9 cellular contexts compared by ENCODE assay signal in the genomic region with DNA sequence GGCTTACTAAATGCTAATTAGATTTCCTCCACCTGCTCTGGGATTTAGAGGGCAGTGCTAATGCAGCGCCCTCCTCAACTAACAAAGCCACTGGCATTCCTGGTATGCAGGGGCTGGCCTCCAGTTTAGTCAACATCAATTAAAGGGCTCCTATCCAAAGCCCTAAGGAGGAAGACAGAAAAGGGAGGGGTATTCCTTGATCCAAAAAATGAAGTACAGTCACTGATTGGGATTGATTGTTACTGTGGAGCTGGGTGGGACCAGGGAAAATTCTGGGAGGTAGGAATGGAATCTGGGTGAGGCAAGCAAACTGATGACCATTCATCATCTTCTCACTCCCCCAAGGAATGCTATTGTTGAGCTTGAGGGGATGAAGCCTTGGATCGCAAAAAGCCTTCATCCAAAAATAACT. TPM values are rescaled to one million over a fixed set of nuclear protein-coding genes. Genes with fewer than 3 reads are reported as not detected.
A peak's percentile ranks its signal among the peaks of the same experiment; 100 is the strongest.
DNase-seq lines count a peak whose midpoint lies in the region; ATAC-seq and TF ChIP-seq lines count a peak whose summit lies in the region.
"Had no signal": no experiment of that assay in that cellular context is flagged by ENCODE, and none has a peak within 500 bp of the region (broad histone marks: within the 10 kb centered on the region; RNA-seq: fewer than 3 reads in every experiment).

No MANE protein-coding gene starts in this region.

- H3K27ac ChIP-seq in H9 (ENCODE audit: insufficient read length, low read depth, low read length), result peak overlapping the region; percentile 20
- H3K27ac ChIP-seq: adrenal gland had no signal

- no peak overlapping the region for H3K56ac ChIP-seq in H9 (ENCODE audit: insufficient read length, low read depth, low read length)

- H3K27me3 Mint-ChIP-seq in H9 (ENCODE audit: low read depth), result no peaks in the 10 kb centered on the region

- H2BK15ac ChIP-seq in H9 (ENCODE audit: low read depth, low read length), result no peak overlapping the region

- peak overlapping the region; percentile 86 to 97 (median 96) for H3K27ac Mint-ChIP-seq in H9

- H2BK12ac ChIP-seq in H9 (ENCODE audit: insufficient read length, low read depth, low read length), result peak overlapping the region; percentile 95

- no peak overlapping the region for H2BK20ac ChIP-seq in H9 (ENCODE audit: low read depth, low read length, poor library complexity, severe bottlenecking)

- no peak overlapping the region for H2AK5ac ChIP-seq in H9 (ENCODE audit: insufficient read length, low read length)

- no peaks in the 10 kb centered on the region for H3K79me2 ChIP-seq in H9 (ENCODE audit: insufficient read depth, low read length)

- peaks cover 32 to 36% of the 10 kb centered on the region in 2 experiments for H3K4me1 Mint-ChIP-seq in H9

- TF ChIP-seq CTCF in H9 (conservative IDR thresholded peaks at IDR 0.05), result no peak
- no peak for TF ChIP-seq CTCF in retinal pigment epithelial cell (conservative IDR thresholded peaks at IDR 0.05; ENCODE audit: low read depth, low read length)

- DNase-seq in H9 (peak; percentile 86), RPMI7951 (ENCODE audit: low read depth) (peak; percentile 57), glomerular visceral epithelial cell (ENCODE audit: extremely low spot score) (peak; percentile 41), retinal pigment epithelial cell (ENCODE audit: low read depth) (peak; percentile 83), anterior cingulate cortex (lab: John Stamatoyannopoulos, UW) (no peak)
- DNase-seq: adrenal gland, NCI-H1436 treated with DMSO at 0.1 percent for 48 hours had no signal

- no peaks in the 10 kb centered on the region for H3K9me3 ChIP-seq in H9 (ENCODE audit: control insufficient read depth, low read depth, low read length)
- H3K9me3 ChIP-seq: adrenal gland had no signal

- H4K8ac ChIP-seq in H9 (replicated peaks; ENCODE audit: insufficient read length, low read depth, low read length), result no peak overlapping the region

- H3K27me3 ChIP-seq in H9 (ENCODE audit: insufficient read depth, low read length), result no peaks in the 10 kb centered on the region
- H3K27me3 ChIP-seq: adrenal gland had no signal

- H3K14ac ChIP-seq in H9 (ENCODE audit: insufficient read depth, low read length), result peak overlapping the region; percentile 63; the same call in 1 of the 2 replicates

- peak overlapping the region; percentile 13 for H3K4me2 ChIP-seq in H9 (ENCODE audit: insufficient read depth, insufficient read length, low read length)

- H3K79me1 ChIP-seq in H9 (ENCODE audit: insufficient read depth, low read depth, low read length, poor library complexity, severe bottlenecking), result no peaks in the 10 kb centered on the region

- H3K23me2 ChIP-seq in H9 (ENCODE audit: insufficient read length, low read depth, low read length, poor library complexity, severe bottlenecking), result peaks cover 3% of the 10 kb centered on the region

- H3K9ac ChIP-seq in H9 (ENCODE audit: extremely low read depth, insufficient read length, low read length), result no peak overlapping the region

- H3K4ac ChIP-seq in H9 (ENCODE audit: low read depth, low read length), result no peak overlapping the region

- no peak overlapping the region for H3T11ph ChIP-seq in H9 (ENCODE audit: low read length)

- no peaks in the 10 kb centered on the region for H3K9me3 Mint-ChIP-seq in H9

- H4K5ac ChIP-seq in H9 (ENCODE audit: insufficient read length, low read depth, low read length), result no peak overlapping the region

- no peaks in the 10 kb centered on the region for H3K36me3 Mint-ChIP-seq in H9 (ENCODE audit: insufficient read depth in 1 of 3, low read depth in 3 of 3)

- H3K4me1 ChIP-seq in H9 (ENCODE audit: insufficient read depth, low read length), result peaks cover 9% of the 10 kb centered on the region; the same call in 1 of the 2 replicates

- no peak overlapping the region for H2BK5ac ChIP-seq in H9 (ENCODE audit: insufficient read length, low read length)

- H4K91ac ChIP-seq in H9 (ENCODE audit: insufficient read length, low read depth, low read length), result no peak overlapping the region

- H4K20me1 ChIP-seq in H9 (ENCODE audit: control insufficient read depth, insufficient read depth, insufficient read length), result no peaks in the 10 kb centered on the region

- no CpG with 5 or more reads among the region's 2 CpGs for WGBS in H9 (ENCODE audit: extremely low coverage, insufficient read length, low lambda C conversion rate)

- H3K23ac ChIP-seq in H9 (ENCODE audit: insufficient read length, low read depth, low read length), result no peak overlapping the region

- H3K18ac ChIP-seq in H9 (ENCODE audit: insufficient read length, low read depth, low read length), result no peak overlapping the region

- H2BK120ac ChIP-seq in H9 (ENCODE audit: low read depth, low read length, poor library complexity, severe bottlenecking), result peak overlapping the region; percentile 61

- no peak overlapping the region for H3K4me3 Mint-ChIP-seq in H9

- ATAC-seq in HG03442 (IDR thresholded peaks at IDR 0.05; ENCODE audit: unreplicated experiment), result no peak
- no peak for ATAC-seq in GM21360 (IDR thresholded peaks at IDR 0.05; ENCODE audit: unreplicated experiment)

- no peak overlapping the region for H2AFZ ChIP-seq in H9 (ENCODE audit: low read length)

- no peak overlapping the region for H3K4me3 ChIP-seq in retinal pigment epithelial cell (ENCODE audit: low read length)
- H3K4me3 ChIP-seq: adrenal gland had no signal

RNA-seq across cellular contexts. Expression of gene GAB2, which starts 52.2 kb away (rescaled TPM):
- total RNA-seq in H9 (2021), result 3.3 and 4.3 TPM in 2 replicates
- total RNA-seq in RPMI7951 (2014; rRNA removed; shearing (Covaris generic)), result 5.0 and 6.1 TPM in 2 replicates

Comparison
In these comparisons a context has a peak if more than half of its experiments do, and no peak if none do; other contexts are left out.
1. DNase-seq: peak in H9 (single experiment), RPMI7951 (single experiment), glomerular visceral epithelial cell (single experiment) and retinal pigment epithelial cell (single experiment); none in anterior cingulate cortex (0 of 58).